31 cellular contexts compared by ENCODE assay signal in the genomic region with DNA sequence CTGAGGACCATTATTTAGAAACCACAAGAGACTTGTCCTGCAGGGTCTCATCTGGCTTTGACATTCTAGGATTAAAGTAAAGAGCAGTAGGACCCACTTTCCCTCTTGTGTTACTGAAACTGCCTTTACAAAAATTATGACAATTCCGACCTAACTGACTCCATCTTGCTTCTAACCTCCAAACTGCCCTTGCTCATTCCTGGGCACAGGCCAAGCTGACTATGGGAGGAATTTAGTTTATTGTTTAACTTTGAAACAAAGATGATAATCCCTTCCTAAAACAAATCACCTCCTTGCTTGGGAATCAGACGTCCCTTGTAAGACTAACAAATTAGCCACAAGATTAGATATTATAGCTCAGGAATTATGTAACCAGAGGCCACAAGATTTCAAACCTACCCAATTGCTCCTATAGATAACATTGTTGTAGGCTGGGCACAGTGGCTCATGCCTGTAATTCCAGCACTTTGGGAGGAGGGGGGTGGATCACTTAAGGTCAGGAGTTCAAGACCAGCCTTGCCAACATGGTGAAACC.
"Had no signal": no experiment of that assay in that cellular context is flagged by ENCODE, and none has a peak within 500 bp of the region (broad histone marks: within the 10 kb centered on the region; RNA-seq: fewer than 3 reads in every experiment).

No MANE protein-coding gene starts in this region.

- H3K9me3 Mint-ChIP-seq: activated naive CD4-positive, alpha-beta T cell treated with anti-CD3 and anti-CD28 coated beads, Interleukin-2, amount 50 U/mL, for 72 hours; activated T-cell treated with anti-CD3 and anti-CD28 coated beads, Interleukin-2, amount 50 U/mL, for 72 hours; immature natural killer cell; natural killer cell; T-helper 2 cell treated with Interferon-gamma antibody and Interleukin-4, amounts not matched to agents 5 μg/mL and 100 μg/mL, for 36 hours had no signal

- H3K36me3 ChIP-seq: colonic mucosa, heart left ventricle, left lung, lower lobe of right lung, right lobe of liver, thyroid gland, upper lobe of right lung had no signal

- H3K27ac ChIP-seq: body of pancreas, colonic mucosa, dorsolateral prefrontal cortex, foreskin keratinocyte, heart left ventricle, left lung, lower lobe of right lung, right lobe of liver, thyroid gland, upper lobe of right lung had no signal

- H3K36me3 Mint-ChIP-seq: immature natural killer cell, natural killer cell had no signal

- H3K9me3 ChIP-seq: body of pancreas, colonic mucosa, heart left ventricle, left lung, lower lobe of right lung, right lobe of liver, thyroid gland, upper lobe of right lung had no signal

- DNase-seq: activated CD4-positive, alpha-beta T cell treated with anti-CD3 and anti-CD28 coated beads for 4 hours; activated CD4-positive, alpha-beta T cell treated with anti-CD3 and anti-CD28 coated beads, Interleukin-2, amount 50 U/mL, for 4 hours; activated naive CD4-positive, alpha-beta T cell; activated T-cell treated with anti-CD3 and anti-CD28 coated beads for 4 hours; activated T-cell treated with anti-CD3 and anti-CD28 coated beads, Interleukin-2, amount 50 U/mL, for 72 hours; anterior cingulate cortex; body of pancreas; cerebellar nuclear complex; colonic mucosa; dorsolateral prefrontal cortex; effector memory CD4-positive, alpha-beta T cell; erythroblast; foreskin keratinocyte; heart left ventricle; hypothalamus; immature natural killer cell; left lung; lower lobe of right lung; mesenchymal stem cell; natural killer cell; posterior cingulate gyrus; stimulated activated CD4-positive, alpha-beta T cell treated with anti-CD3 and anti-CD28 coated beads, Interleukin-12 subunit alpha, Interleukin-12 subunit beta, amount 100 ng/mL, for 4 hours; stimulated activated CD4-positive, alpha-beta T cell treated with anti-CD3 and anti-CD28 coated beads, Interleukin-4, amount 100 ng/mL, for 1 hour; stimulated activated naive CD8-positive, alpha-beta T cell treated with anti-CD3 and anti-CD28 coated beads, Interleukin-15, Interleukin-2, amounts not matched to agents 100 U/mL and 50 U/mL, for 24 hours; substantia nigra; T-helper 1 cell; thyroid gland; upper lobe of right lung had no signal

- ATAC-seq: activated naive CD4-positive, alpha-beta T cell treated with anti-CD3 and anti-CD28 coated beads, Interleukin-2, amount 50 U/mL, for 72 hours; activated T-cell treated with anti-CD3 and anti-CD28 coated beads, Interleukin-2, amount 50 U/mL, for 72 hours; body of pancreas; heart left ventricle; left lung; lower lobe of right lung; natural killer cell; right lobe of liver; stimulated activated naive CD8-positive, alpha-beta T cell treated with anti-CD3 and anti-CD28 coated beads, Interleukin-15, Interleukin-2, amounts not matched to agents 100 U/mL and 50 U/mL, for 24 hours; upper lobe of right lung had no signal

- H3K4me3 Mint-ChIP-seq: activated T-cell treated with anti-CD3 and anti-CD28 coated beads, Interleukin-2, amount 50 U/mL, for 72 hours; immature natural killer cell; natural killer cell; T-helper 2 cell treated with Interferon-gamma antibody and Interleukin-4, amounts not matched to agents 5 μg/mL and 100 μg/mL, for 36 hours had no signal

- H3K27ac Mint-ChIP-seq: activated naive CD4-positive, alpha-beta T cell treated with anti-CD3 and anti-CD28 coated beads, Interleukin-2, amount 50 U/mL, for 72 hours; activated T-cell treated with anti-CD3 and anti-CD28 coated beads, Interleukin-2, amount 50 U/mL, for 72 hours; immature natural killer cell; natural killer cell; T-helper 2 cell treated with Interferon-gamma antibody and Interleukin-4, amounts not matched to agents 5 μg/mL and 100 μg/mL, for 36 hours had no signal

- H3K4me1 ChIP-seq: colonic mucosa, foreskin keratinocyte, thyroid gland, upper lobe of right lung had no signal

- H3K4me3 ChIP-seq: body of pancreas, colonic mucosa, dorsolateral prefrontal cortex, heart left ventricle, left lung, lower lobe of right lung, right lobe of liver, thyroid gland, upper lobe of right lung had no signal

- H3K27me3 ChIP-seq: body of pancreas, colonic mucosa, heart left ventricle, right lobe of liver, thyroid gland, upper lobe of right lung had no signal
